In the genomic region with DNA sequence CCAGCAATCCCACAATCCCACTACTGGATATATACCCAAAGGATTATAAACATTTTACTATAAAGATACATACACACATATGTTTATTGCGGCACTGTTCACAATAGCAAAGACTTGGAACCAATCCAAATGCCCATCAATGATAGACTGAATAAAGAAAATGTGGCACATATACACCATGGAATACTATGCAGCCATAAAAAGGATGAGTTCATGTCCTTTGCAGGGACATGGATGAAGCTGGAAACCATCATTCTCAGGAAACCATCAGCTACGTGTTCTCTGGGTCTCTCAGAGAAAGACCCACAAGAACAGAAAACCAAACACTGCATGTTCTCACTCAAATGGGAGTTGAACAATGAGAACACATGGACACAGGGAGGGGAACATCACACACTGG, we compare ENCODE assay signal across 8 cellular contexts. TPM values are rescaled to one million over a fixed set of nuclear protein-coding genes. Genes with fewer than 3 reads are reported as not detected.
DNase-seq lines count a peak whose midpoint lies in the region; ATAC-seq, FAIRE-seq and TF ChIP-seq lines count a peak whose summit lies in the region.
"Not testable (repeated sequence)": the region's sequence is repeated elsewhere in the genome, so short reads cannot be mapped to it uniquely, and the experiment has no call there.

No MANE protein-coding gene starts in this region.

- CTCF ChIA-PET in A549 (lab: Yijun Ruan, JAX), result interaction anchor here (1.4 kb wide), 1 partner anchor 130 kb away, joined by 5 read pairs; no protein-coding TSS in a partner anchor
- CTCF ChIA-PET in K562 (lab: Yijun Ruan, JAX; ENCODE audit: low intra/inter-chr PET ratio), result not testable (repeated sequence)

- not testable (repeated sequence) for H3K36me3 Mint-ChIP-seq in T-helper 2 cell treated with Interferon-gamma antibody and Interleukin-4, amounts not matched to agents 5 μg/mL and 100 μg/mL, for 36 hours (ENCODE audit: low read depth); activated T-helper 17 cell treated with anti-CD3 and anti-CD28 coated beads, Interleukin-2, amount 50 U/mL, for 72 hours (ENCODE audit: low read depth)

- not testable (repeated sequence) for H4K20me1 ChIP-seq in DND-41 (ENCODE audit: insufficient read depth, low read length); KMS-11 (ENCODE audit: insufficient read depth); K562 (replicated peaks; ENCODE audit: control insufficient read depth, insufficient read depth, low read length)

- DNase-seq in A549 (ENCODE audit: low read depth in 1 of 2, low spot score in 1 of 2); DND-41; T-helper 2 cell treated with Interferon-gamma antibody and Interleukin-4, amounts not matched to agents 5 μg/mL and 100 μg/mL, for 36 hours (ENCODE audit: low spot score); K562 (ENCODE audit: extremely low read depth in 1 of 4, low spot score in 3 of 4); left ventricle myocardium inferior; psoas muscle: not testable (repeated sequence)

- not testable (repeated sequence) for BruUV-seq in K562 (replicated peaks; lab: Mats Ljungman, UMichigan)

- not testable (repeated sequence) for TF ChIP-seq RAD21 in A549 (conservative IDR thresholded peaks at IDR 0.05 in 1 of 2, IDR thresholded peaks at IDR 0.05 in 1 of 2); K562 (CRISPR knock-in tag; conservative IDR thresholded peaks at IDR 0.05 in 1 of 2, IDR thresholded peaks at IDR 0.05 in 1 of 2)

- peak overlapping the region; percentile 96; the same call in 1 of the 2 replicates for H3K9ac ChIP-seq in DND-41 (ENCODE audit: low read depth, low read length)
- H3K9ac ChIP-seq in KMS-11; K562 (ENCODE audit: insufficient read depth in 1 of 2, low read depth in 2 of 2, low read length in 2 of 2): not testable (repeated sequence)

- H3K27ac ChIP-seq in A549 (peak overlapping the region; percentile 94 to 98; a peak in 5 of 6 replicates), DND-41 (ENCODE audit: low read length) (peak overlapping the region; percentile 100; the same call in 1 of the 2 replicates), KMS-11 (peak overlapping the region; percentile 91; the same call in 1 of the 2 replicates), left ventricle myocardium inferior (replicated peaks) (peak overlapping the region; percentile 93), psoas muscle (peak overlapping the region; percentile 98)
- not testable (repeated sequence) for H3K27ac ChIP-seq in K562 (ENCODE audit: extremely low read depth, low read depth, low read length)

- H3K4me3 ChIP-seq in A549; DND-41 (ENCODE audit: low read depth in 1 of 2, low read length in 2 of 2); KMS-11 (IDR thresholded peaks at IDR 0.05; ENCODE audit: insufficient read depth, low read depth, low read length); K562; left ventricle myocardium inferior; psoas muscle: not testable (repeated sequence)

- H3K27ac Mint-ChIP-seq in T-helper 2 cell treated with Interferon-gamma antibody and Interleukin-4, amounts not matched to agents 5 μg/mL and 100 μg/mL, for 36 hours; activated T-helper 17 cell treated with anti-CD3 and anti-CD28 coated beads, Interleukin-2, amount 50 U/mL, for 72 hours: not testable (repeated sequence)

- not testable (repeated sequence) for H3K9me1 ChIP-seq in K562 (ENCODE audit: control insufficient read depth, insufficient read depth, low read length)

- TF ChIP-seq POLR2A in A549 (IDR thresholded peaks at IDR 0.05; ENCODE audit: low read length); K562 (conservative IDR thresholded peaks at IDR 0.05): not testable (repeated sequence)

- not testable (repeated sequence) for H3K27me3 Mint-ChIP-seq in T-helper 2 cell treated with Interferon-gamma antibody and Interleukin-4, amounts not matched to agents 5 μg/mL and 100 μg/mL, for 36 hours (ENCODE audit: low read depth); activated T-helper 17 cell treated with anti-CD3 and anti-CD28 coated beads, Interleukin-2, amount 50 U/mL, for 72 hours

- not testable (repeated sequence) for FAIRE-seq in A549 (lab: Jason Lieb, UNC); K562 (lab: Jason Lieb, UNC)

- H3K4me1 ChIP-seq in A549 (peaks cover 30% of the 10 kb centered on the region), DND-41 (ENCODE audit: insufficient read depth, low read length) (peaks cover 32% of the 10 kb centered on the region), KMS-11 (ENCODE audit: low read depth, poor library complexity, severe bottlenecking) (peaks cover 37% of the 10 kb centered on the region), K562 (replicated peaks in 1 of 2; ENCODE audit: control insufficient read depth in 2 of 2, insufficient read depth in 2 of 2, low read length in 2 of 2) (peaks cover 10 to 25% of the 10 kb centered on the region in 2 experiments), left ventricle myocardium inferior (peaks cover 54% of the 10 kb centered on the region), psoas muscle (peaks cover 28% of the 10 kb centered on the region)

- not testable (repeated sequence) for H3K9me3 Mint-ChIP-seq in T-helper 2 cell treated with Interferon-gamma antibody and Interleukin-4, amounts not matched to agents 5 μg/mL and 100 μg/mL, for 36 hours; activated T-helper 17 cell treated with anti-CD3 and anti-CD28 coated beads, Interleukin-2, amount 50 U/mL, for 72 hours

- not testable (repeated sequence) for TF ChIP-seq CTCF in A549 (IDR thresholded peaks at IDR 0.05); DND-41 (IDR thresholded peaks at IDR 0.05; ENCODE audit: borderline replicate concordance, extremely low read depth, low read length, poor library complexity, severe bottlenecking); KMS-11 (conservative IDR thresholded peaks at IDR 0.05; ENCODE audit: low read depth, low read length); K562 (IDR thresholded peaks at IDR 0.05 in 2 of 3, conservative IDR thresholded peaks at IDR 0.05 in 1 of 3; ENCODE audit: insufficient read depth in 2 of 3, low read depth in 1 of 3, low read length in 3 of 3); left ventricle myocardium inferior (IDR thresholded peaks at IDR 0.05; ENCODE audit: borderline replicate concordance); psoas muscle (IDR thresholded peaks at IDR 0.05)

- intact Hi-C loops in K562 (cut with micrococcal nuclease); left ventricle myocardium inferior (cut with micrococcal nuclease); psoas muscle (cut with DNase I): not testable (repeated sequence)

- H3K4me1 Mint-ChIP-seq in T-helper 2 cell treated with Interferon-gamma antibody and Interleukin-4, amounts not matched to agents 5 μg/mL and 100 μg/mL, for 36 hours (ENCODE audit: low read depth), result peaks cover 41% of the 10 kb centered on the region
- H3K4me1 Mint-ChIP-seq in activated T-helper 17 cell treated with anti-CD3 and anti-CD28 coated beads, Interleukin-2, amount 50 U/mL, for 72 hours, result peaks cover 22% of the 10 kb centered on the region

- not testable (repeated sequence) for H3K4me2 ChIP-seq in A549; DND-41 (ENCODE audit: insufficient read depth, low read length); K562 (ENCODE audit: insufficient read depth, low read length)
- peak overlapping the region; percentile 74; the same call in 1 of the 2 replicates for H3K4me2 ChIP-seq in KMS-11

- peak overlapping the region; percentile 23 for H3K4me3 Mint-ChIP-seq in T-helper 2 cell treated with Interferon-gamma antibody and Interleukin-4, amounts not matched to agents 5 μg/mL and 100 μg/mL, for 36 hours
- peak overlapping the region; percentile 95 for H3K4me3 Mint-ChIP-seq in activated T-helper 17 cell treated with anti-CD3 and anti-CD28 coated beads, Interleukin-2, amount 50 U/mL, for 72 hours

- not testable (repeated sequence) for ATAC-seq in A549; DND-41 (ENCODE audit: insufficient read depth, low read depth); activated T-helper 17 cell treated with anti-CD3 and anti-CD28 coated beads, Interleukin-2, amount 50 U/mL, for 72 hours (replicated peaks); K562; psoas muscle

- peaks cover 20% of the 10 kb centered on the region for H3K79me2 ChIP-seq in DND-41 (ENCODE audit: insufficient read depth, low read length)
- not testable (repeated sequence) for H3K79me2 ChIP-seq in KMS-11 (ENCODE audit: insufficient read depth, low read depth)
- H3K79me2 ChIP-seq in K562 (ENCODE audit: control insufficient read depth, insufficient read depth, low read length), result peaks cover 37% of the 10 kb centered on the region

- POLR2A ChIA-PET in A549 (lab: Yijun Ruan, JAX), result not testable (repeated sequence)
- POLR2A ChIA-PET in K562 (lab: Yijun Ruan, JAX), result interaction anchor here (0.6 to 5.0 kb wide), 4 partner anchors 8 to 1631 kb away, joined by 3 to 52 read pairs (median 4); a partner anchor contains a TSS

- H3K36me3 ChIP-seq in DND-41 (ENCODE audit: insufficient read depth, low read length); KMS-11 (ENCODE audit: insufficient read depth); K562 (ENCODE audit: control insufficient read depth, insufficient read depth, low read length); left ventricle myocardium inferior; psoas muscle (ENCODE audit: insufficient read depth in 1 of 2, low read depth in 1 of 2): not testable (repeated sequence)

- not testable (repeated sequence) for H3K27me3 ChIP-seq in DND-41 (ENCODE audit: insufficient read depth, low read length, poor library complexity); KMS-11 (ENCODE audit: insufficient read depth, low read depth); K562 (ENCODE audit: control insufficient read depth in 2 of 2, insufficient read depth in 2 of 2, low read length in 2 of 2); left ventricle myocardium inferior (ENCODE audit: low read depth); psoas muscle (ENCODE audit: insufficient read depth in 3 of 3, low read length in 2 of 3)

- in situ Hi-C loops in K562 (cut with MboI), result not testable (repeated sequence)

- H2AFZ ChIP-seq in DND-41 (ENCODE audit: low read depth, low read length); KMS-11 (ENCODE audit: low read depth); K562 (ENCODE audit: low read depth, low read length): not testable (repeated sequence)

- not testable (repeated sequence) for TF ChIP-seq EP300 in A549 (IDR thresholded peaks at IDR 0.05); K562 (IDR thresholded peaks at IDR 0.05; ENCODE audit: low read length)

- H3K9me3 ChIP-seq in A549; DND-41 (ENCODE audit: insufficient read depth, low read length, severe bottlenecking); K562 (replicated peaks; ENCODE audit: control insufficient read depth, insufficient read depth, low read depth, low read length); left ventricle myocardium inferior (replicated peaks); psoas muscle: not testable (repeated sequence)

- 97% methylated on average over 2 of the region's 2 CpGs for WGBS in A549 (ENCODE audit: missing lambda C conversion rate)
- WGBS in K562 (ENCODE audit: insufficient coverage, low coverage, missing lambda C conversion rate), result 94% methylated on average over 2 of the region's 2 CpGs
- 78 to 98% (median 97%) methylated on average over 2 of the region's 2 CpGs for WGBS in psoas muscle, 3 donors

RNA-seq across cellular contexts. Expression of a gene that starts 21.4 kb away (rescaled TPM):
- 78.8 and 86.5 TPM in 2 replicates for polyA plus RNA-seq in A549 (2011; rRNA removed)
- polyA plus RNA-seq in A549 (2012; cell fraction: cytosol; rRNA removed), result 93.3 and 97.8 TPM in 2 replicates
- 206 and 211 TPM in 2 replicates for polyA plus RNA-seq in A549 (2012; cell fraction: nucleus; rRNA removed)
- 81.8 to 95.0 TPM (median 90.7 TPM) in 3 replicates for polyA plus RNA-seq in A549 (2017; fragmentation: RNase III; extraction: RNeasy Plus Mini Kit Qiagen cat#74134 plus additional on column Dnase treatment)
- 49.3 and 51.5 TPM in 2 replicates for polyA minus RNA-seq in A549 (2011; rRNA and poly(A)+ RNA removed)
- total RNA-seq in activated T-helper 17 cell treated with anti-CD3 and anti-CD28 coated beads, Interleukin-2, amount 50 U/mL, for 72 hours, result 1,000 to 10,000 TPM; 1,094 to 1,926 TPM
- total RNA-seq in K562 (2011; cell fraction: chromatin; rRNA removed; ENCODE audit: low replicate concordance), result not detected in 2 replicates
- not detected in 2 replicates for total RNA-seq in K562 (2011; cell fraction: nucleolus; rRNA removed)
- not detected in 2 replicates for total RNA-seq in K562 (2011; cell fraction: nucleoplasm; rRNA removed)
- total RNA-seq in K562 (2014; rRNA removed), result not detected in 2 replicates
- total RNA-seq in K562 (2014; rRNA removed; fragmentation: Illumina TruSeq; extraction: Trizol), result not detected in 2 replicates
- not detected in 2 replicates for total RNA-seq in K562 (2015; rRNA removed; fragmentation: Illumina TruSeq; extraction: Trizol)
- 3.3 and 4.5 TPM in 2 replicates for total RNA-seq in K562 (2021)
- not detected in 2 replicates for polyA plus RNA-seq in K562 (2011; rRNA removed)
- polyA plus RNA-seq in K562 (2011; cell fraction: cytosol; rRNA removed), result 0.04 and 0.09 TPM in 2 replicates
- not detected in 2 replicates for polyA plus RNA-seq in K562 (2011; cell fraction: nucleus; rRNA removed)
- polyA plus RNA-seq in K562 (2012), result 0.04 and 0.15 TPM in 2 replicates
- not detected in 2 replicates for polyA plus RNA-seq in K562 (2014; fragmentation: Illumina TruSeq; extraction: Trizol)
- polyA plus RNA-seq in K562 (2014; fragmentation: Nextera tagmentation; extraction: Ambion mirVana), result not detected
- polyA plus RNA-seq in K562 (2014; rRNA removed), result 0.09 and 0.46 TPM in 2 replicates
- polyA minus RNA-seq in K562 (2011; rRNA and poly(A)+ RNA removed), result 0.27 TPM in 1 of 2 replicates, not detected in the other
- polyA minus RNA-seq in K562 (2011; cell fraction: cytosol; rRNA and poly(A)+ RNA removed), result 3.5 and 8.9 TPM in 2 replicates
- polyA minus RNA-seq in K562 (2011; cell fraction: nucleus; rRNA and poly(A)+ RNA removed), result 0.78 and 1.1 TPM in 2 replicates
- total RNA-seq in left ventricle myocardium inferior, result 252 TPM
- total RNA-seq in psoas muscle, result 100 to 1,000 TPM in 3 of 4 donors, 10 to 100 TPM in 1; 86.6 to 204 (median 182) TPM
- 100 to 1,000 TPM in 2 of 3 donors, 10 to 100 TPM in 1; 88.0 to 290 (median 125) TPM for polyA plus RNA-seq in psoas muscle

Comparison
In these comparisons a context has a peak if more than half of its experiments do, and no peak if none do; other contexts are left out.
1. RNA of a gene that starts 21.4 kb away (total RNA-seq): 1,094 to 1,926 TPM in activated T-helper 17 cell treated with anti-CD3 and anti-CD28 coated beads, Interleukin-2, amount 50 U/mL, for 72 hours, 252 TPM in left ventricle myocardium inferior (single experiment) and 86.6 to 204 TPM in psoas muscle; 3.3 to 4.5 TPM in K562; every median in the first group is over 10 times any median in the second.